ENCODE assay signal across 10 cellular contexts in the genomic region with DNA sequence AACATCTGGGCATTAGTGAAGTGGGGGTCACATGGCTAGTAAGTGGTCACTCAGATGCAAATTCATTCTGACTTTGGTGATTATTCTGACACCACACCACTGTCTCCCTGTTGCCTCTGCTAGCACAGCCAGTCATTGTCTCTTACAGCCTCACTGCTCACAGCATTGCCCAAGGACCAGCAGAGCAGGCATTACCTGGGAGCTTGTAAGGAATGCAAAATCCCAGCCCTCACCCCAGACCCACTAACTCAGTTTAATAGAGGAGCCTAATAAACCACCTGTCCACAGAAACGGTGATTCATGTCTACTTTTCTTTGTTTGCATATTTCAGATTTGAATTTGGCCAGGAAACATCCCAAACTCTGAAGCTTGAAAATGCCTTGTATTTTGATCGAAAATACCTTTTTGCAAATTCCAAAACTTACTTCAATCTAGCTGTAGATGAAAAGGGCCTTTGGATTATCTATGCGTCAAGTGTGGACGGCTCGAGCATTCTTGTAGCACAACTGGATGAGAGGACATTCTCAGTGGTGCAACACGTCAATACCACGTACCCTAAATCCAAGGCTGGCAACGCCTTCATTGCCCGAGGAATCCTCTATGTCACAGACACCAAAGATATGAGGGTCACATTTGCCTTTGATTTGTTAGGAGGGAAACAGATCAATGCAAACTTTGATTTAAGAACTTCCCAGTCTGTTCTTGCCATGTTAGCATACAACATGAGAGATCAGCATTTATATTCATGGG.
DNase-seq lines count a peak whose midpoint lies in the region; ATAC-seq and TF ChIP-seq lines count a peak whose summit lies in the region.
"Had no signal": no experiment of that assay in that cellular context is flagged by ENCODE, and none has a peak within 500 bp of the region (broad histone marks: within the 10 kb centered on the region; RNA-seq: fewer than 3 reads in every experiment).

No MANE protein-coding gene starts in this region.

- H3K4me1 ChIP-seq in GM23338 (ENCODE audit: insufficient read depth) (peaks cover 8% of the 10 kb centered on the region), PC-3 (ENCODE audit: insufficient read depth, low read length) (peaks cover 28% of the 10 kb centered on the region), esophagus muscularis mucosa (peaks cover 0 to 8% (median 3%) of the 10 kb centered on the region in 4 donors), neural progenitor cell (no peaks in the 10 kb centered on the region)
- H3K4me1 ChIP-seq: BLaER1 treated with 17β-estradiol and CSF1 and Interleukin-3, amounts not matched to agents 10 nM and 100 nM had no signal

- no peak for TF ChIP-seq CTCF in GM23338 (conservative IDR thresholded peaks at IDR 0.05; ENCODE audit: low read depth in 2 of 2)
- TF ChIP-seq CTCF in PC-3 (conservative IDR thresholded peaks at IDR 0.05; ENCODE audit: low read depth, low read length), result no peak
- TF ChIP-seq CTCF in esophagus muscularis mucosa (IDR thresholded peaks at IDR 0.05), result no peak
- TF ChIP-seq CTCF in neural progenitor cell (IDR thresholded peaks at IDR 0.05), result no peak

- POLR2A ChIA-PET in PC-3 (lab: Charles Lee; ENCODE audit: unreplicated experiment), result no interaction called here

- H3K27ac ChIP-seq in GM23338 (ENCODE audit: low read depth) (no peak overlapping the region), PC-3 (ENCODE audit: low read length) (no peak overlapping the region), esophagus muscularis mucosa (replicated peaks in 1 of 4) (no peak overlapping the region), neural progenitor cell (no peak overlapping the region)
- H3K27ac ChIP-seq: BLaER1 treated with 17β-estradiol and CSF1 and Interleukin-3, amounts not matched to agents 10 nM and 100 nM; HL-60 had no signal

- H3K36me3 Mint-ChIP-seq in GM23338 (ENCODE audit: low read depth), result no peaks in the 10 kb centered on the region
- no peaks in the 10 kb centered on the region for H3K36me3 Mint-ChIP-seq in neural progenitor cell
- H3K36me3 Mint-ChIP-seq: CD4-positive, CD25-positive, alpha-beta regulatory T cell had no signal

- peaks cover 20% of the 10 kb centered on the region for H3K4me1 Mint-ChIP-seq in GM23338
- H3K4me1 Mint-ChIP-seq in neural progenitor cell, result peaks cover 30% of the 10 kb centered on the region
- H3K4me1 Mint-ChIP-seq: CD4-positive, CD25-positive, alpha-beta regulatory T cell had no signal

- no peaks in the 10 kb centered on the region for H3K9me3 ChIP-seq in PC-3 (ENCODE audit: low read length)
- H3K9me3 ChIP-seq in esophagus muscularis mucosa, result no peaks in the 10 kb centered on the region
- H3K9me3 ChIP-seq in neural progenitor cell (ENCODE audit: low read depth), result no peaks in the 10 kb centered on the region
- H3K9me3 ChIP-seq: BLaER1 treated with 17β-estradiol and CSF1 and Interleukin-3, amounts not matched to agents 10 nM and 100 nM had no signal

- H3K36me3 ChIP-seq in GM23338 (ENCODE audit: insufficient read depth) (no peaks in the 10 kb centered on the region), PC-3 (ENCODE audit: low read depth, low read length) (no peaks in the 10 kb centered on the region), esophagus muscularis mucosa (no peaks in the 10 kb centered on the region), neural progenitor cell (no peaks in the 10 kb centered on the region)
- H3K36me3 ChIP-seq: BLaER1 treated with 17β-estradiol and CSF1 and Interleukin-3, amounts not matched to agents 10 nM and 100 nM had no signal

- H3K9me2 ChIP-seq in GM23338 (ENCODE audit: insufficient read depth) (no peaks in the 10 kb centered on the region), PC-3 (replicated peaks; ENCODE audit: low read length) (no peaks in the 10 kb centered on the region)

- no peak overlapping the region for H3K9ac ChIP-seq in PC-3 (ENCODE audit: low read length)
- no peak overlapping the region for H3K9ac ChIP-seq in neural progenitor cell
- H3K9ac ChIP-seq: BLaER1 treated with 17β-estradiol and CSF1 and Interleukin-3, amounts not matched to agents 10 nM and 100 nM had no signal

- peaks cover 9% of the 10 kb centered on the region for H3K27me3 Mint-ChIP-seq in GM23338 (ENCODE audit: insufficient read depth, low read depth, poor library complexity)
- H3K27me3 Mint-ChIP-seq in neural progenitor cell (ENCODE audit: insufficient read depth, low read depth), result peaks cover 12% of the 10 kb centered on the region

- no peak for TF ChIP-seq EP300 in esophagus muscularis mucosa (IDR thresholded peaks at IDR 0.05)

- intact Hi-C loops in PC-3 (cut with micrococcal nuclease) (loop anchor here (1.0 to 5.0 kb wide), 3 partner anchors 95 to 241 kb away; no protein-coding TSS in a partner anchor), esophagus muscularis mucosa (cut with DNase I) (loop anchor here (5.0 kb wide), 3 partner anchors 122 to 242 kb away; no protein-coding TSS in a partner anchor)

- H3K9me3 Mint-ChIP-seq in GM23338 (no peaks in the 10 kb centered on the region), neural progenitor cell (no peaks in the 10 kb centered on the region)

- H3K4me3 Mint-ChIP-seq in GM23338 (no peak overlapping the region), neural progenitor cell (no peak overlapping the region)
- H3K4me3 Mint-ChIP-seq: CD4-positive, CD25-positive, alpha-beta regulatory T cell had no signal

- H3K79me2 ChIP-seq in GM23338 (replicated peaks; ENCODE audit: insufficient read depth), result no peaks in the 10 kb centered on the region
- no peaks in the 10 kb centered on the region for H3K79me2 ChIP-seq in PC-3 (ENCODE audit: low read length)
- no peaks in the 10 kb centered on the region for H3K79me2 ChIP-seq in neural progenitor cell (ENCODE audit: low read depth)

- no TSS peak for BruUV-seq in PC-3 (replicated peaks; lab: Mats Ljungman, UMichigan)

- H3K4me3 ChIP-seq in GM23338 (no peak overlapping the region), PC-3 (ENCODE audit: low read length) (peak overlapping the region; percentile 27; the same call in 1 of the 2 replicates), esophagus muscularis mucosa (no peak overlapping the region), neural progenitor cell (no peak overlapping the region)
- H3K4me3 ChIP-seq: BLaER1 treated with 17β-estradiol and CSF1 and Interleukin-3, amounts not matched to agents 10 nM and 100 nM had no signal

- DNase-seq in GM23338 (ENCODE audit: low spot score), result no peak
- peak; percentile 55 for DNase-seq in PC-3
- peak; percentile 79 for DNase-seq in esophagus muscularis mucosa (ENCODE audit: extremely low spot score)
- DNase-seq in neural progenitor cell (ENCODE audit: low spot score), result no peak
- DNase-seq in DMS 273 (lab: John Stamatoyannopoulos, UW; ENCODE audit: unreplicated experiment), result no peak
- DNase-seq in COLO829 (ENCODE audit: low spot score), result no peak
- DNase-seq: CD4-positive, CD25-positive, alpha-beta regulatory T cell had no signal

- H2AFZ ChIP-seq in GM23338 (no peak overlapping the region), PC-3 (ENCODE audit: low read length) (peak overlapping the region; percentile 58; the same call in 1 of the 2 replicates), neural progenitor cell (replicated peaks) (no peak overlapping the region)

- H3K27me3 ChIP-seq in GM23338 (ENCODE audit: insufficient read depth) (no peaks in the 10 kb centered on the region), PC-3 (ENCODE audit: low read length) (0 out of 2 replicates have a peak, but pooled peaks cover under 1% of the 10 kb centered on the region), esophagus muscularis mucosa (peaks cover 0 to 6% (median 0%) of the 10 kb centered on the region in 4 donors), neural progenitor cell (no peaks in the 10 kb centered on the region)
- H3K27me3 ChIP-seq: BLaER1 treated with 17β-estradiol and CSF1 and Interleukin-3, amounts not matched to agents 10 nM and 100 nM had no signal

- CTCF ChIA-PET in PC-3 (lab: Charles Lee), result no interaction called here

- H4K20me1 ChIP-seq in GM23338 (replicated peaks; ENCODE audit: insufficient read depth) (no peaks in the 10 kb centered on the region), PC-3 (ENCODE audit: low read length) (no peaks in the 10 kb centered on the region), neural progenitor cell (ENCODE audit: low read depth) (no peaks in the 10 kb centered on the region)
- H4K20me1 ChIP-seq: BLaER1 treated with 17β-estradiol and CSF1 and Interleukin-3, amounts not matched to agents 10 nM and 100 nM had no signal

- no peak for TF ChIP-seq POLR2A in esophagus muscularis mucosa (IDR thresholded peaks at IDR 0.05; ENCODE audit: low read depth)

- ATAC-seq in GM23338 (peak; percentile 70), PC-3 (peak; percentile 56), HG02884 (IDR thresholded peaks at IDR 0.05; ENCODE audit: unreplicated experiment) (no peak)

- H3F3A ChIP-seq in GM23338 (replicated peaks; ENCODE audit: low read depth), result no peaks in the 10 kb centered on the region
- H3F3A ChIP-seq in PC-3 (ENCODE audit: low read length, unreplicated experiment), result no peaks in the 10 kb centered on the region
- no peaks in the 10 kb centered on the region for H3F3A ChIP-seq in neural progenitor cell (ENCODE audit: low read depth)

- 90% methylated on average over 9 of the region's 9 CpGs for WGBS in esophagus muscularis mucosa

- H3K4me2 ChIP-seq in GM23338 (no peak overlapping the region), PC-3 (ENCODE audit: low read length) (peak overlapping the region; percentile 47), neural progenitor cell (no peak overlapping the region)
- H3K4me2 ChIP-seq: BLaER1 treated with 17β-estradiol and CSF1 and Interleukin-3, amounts not matched to agents 10 nM and 100 nM had no signal

- H3K27ac Mint-ChIP-seq in GM23338 (peak overlapping the region; percentile 53), neural progenitor cell (peak overlapping the region; percentile 80)
- H3K27ac Mint-ChIP-seq: CD4-positive, CD25-positive, alpha-beta regulatory T cell had no signal

Comparison
In these comparisons a context has a peak if more than half of its experiments do, and no peak if none do; other contexts are left out.
1. DNase-seq: peak in PC-3 (single experiment) and esophagus muscularis mucosa (single experiment); none in GM23338 (single experiment), neural progenitor cell (single experiment), DMS 273 (single experiment) and COLO829 (single experiment).